ENCODE assay signal across 8 cellular contexts in genomic region chr9:114155967-114156294, GRCh38. TPM values are rescaled to one million over a fixed set of nuclear protein-coding genes. Genes with fewer than 3 reads are reported as not detected.
DNase-seq lines count a peak whose midpoint lies in the region; ATAC-seq and TF ChIP-seq lines count a peak whose summit lies in the region.

No MANE protein-coding gene starts in this region.

- peaks cover 35% of the 10 kb centered on the region for H3K4me1 Mint-ChIP-seq in WTC11

- no TSS peak for BruUV-seq in OCI-LY7 (replicated peaks; lab: Mats Ljungman, UMichigan)

- H3K4me1 ChIP-seq in sigmoid colon, result peaks cover 0 to 48% (median 38%) of the 10 kb centered on the region in 4 donors
- H3K4me1 ChIP-seq in OCI-LY7 (ENCODE audit: insufficient read depth, low read length, poor library complexity, severe bottlenecking), result no peaks in the 10 kb centered on the region

- no peak for TF ChIP-seq EP300 in sigmoid colon (IDR thresholded peaks at IDR 0.05)

- H3K27me3 ChIP-seq in sigmoid colon, result peaks cover 24 to 42% (median 34%) of the 10 kb centered on the region in 3 donors

- H3K27ac ChIP-seq in sigmoid colon (peak overlapping the region; percentile 62 to 84 (median 74)), OCI-LY7 (ENCODE audit: low read depth, low read length, poor library complexity, severe bottlenecking) (no peak overlapping the region)

- H3K9me2 ChIP-seq in OCI-LY7 (ENCODE audit: insufficient read depth, low read length), result no peaks in the 10 kb centered on the region

- CTCF ChIA-PET in WTC11 (lab: Charles Lee) (interaction anchor here (0.6 to 6.0 kb wide), 22 partner anchors 11 to 1358 kb away, joined by 3 to 140 read pairs (median 4); no protein-coding TSS in a partner anchor), OCI-LY7 (lab: Charles Lee; ENCODE audit: unreplicated experiment) (no interaction called here)

- H2AFZ ChIP-seq in OCI-LY7 (ENCODE audit: low read length), result no peak overlapping the region

- TF ChIP-seq CTCF in WTC11 (IDR thresholded peaks at IDR 0.05), result no peak
- no peak for TF ChIP-seq CTCF in foreskin fibroblast (IDR thresholded peaks at IDR 0.05; ENCODE audit: low read depth, low read length)
- no peak for TF ChIP-seq CTCF in sigmoid colon (IDR thresholded peaks at IDR 0.05)
- TF ChIP-seq CTCF in OCI-LY7 (conservative IDR thresholded peaks at IDR 0.05; ENCODE audit: low read length), result no peak

- H4K20me1 ChIP-seq in OCI-LY7 (ENCODE audit: insufficient read depth, low read length), result no peaks in the 10 kb centered on the region

- ATAC-seq in WTC11 (no peak), left colon (no peak)

- H3K4me3 Mint-ChIP-seq in WTC11, result peak overlapping the region; percentile 89; the same call in 1 of the 2 replicates

- H3K4me2 ChIP-seq in OCI-LY7 (ENCODE audit: low read length), result no peak overlapping the region

- TF ChIP-seq POLR2A in sigmoid colon (IDR thresholded peaks at IDR 0.05), result no peak

- no peaks in the 10 kb centered on the region for H3K9me3 ChIP-seq in sigmoid colon
- H3K9me3 ChIP-seq in OCI-LY7 (ENCODE audit: low read length), result no peaks in the 10 kb centered on the region

- no peaks in the 10 kb centered on the region for H3K79me2 ChIP-seq in OCI-LY7 (ENCODE audit: insufficient read depth, low read depth, low read length)

- POLR2A ChIA-PET in WTC11 (lab: Charles Lee) (no interaction called here), OCI-LY7 (lab: Charles Lee) (no interaction called here)

- no peaks in the 10 kb centered on the region for H3K36me3 Mint-ChIP-seq in WTC11

- peaks cover 51% of the 10 kb centered on the region for H3K27me3 Mint-ChIP-seq in WTC11 (ENCODE audit: low read depth)

- intact Hi-C loops in sigmoid colon (cut with DNase I) (loop anchor here (1.0 to 10.0 kb wide), 5 partner anchors 51 to 134 kb away; no protein-coding TSS in a partner anchor), OCI-LY7 (cut with micrococcal nuclease; ENCODE audit: unreplicated experiment) (loop anchor here (5.0 to 10.0 kb wide), 2 partner anchors 51 to 136 kb away; no protein-coding TSS in a partner anchor), left colon (cut with DNase I, micrococcal nuclease) (loop anchor here (10.0 kb wide), 2 partner anchors 119 to 129 kb away; no protein-coding TSS in a partner anchor)

- DNase-seq in ELR (ENCODE audit: low read depth) (peak; percentile 52), WTC11 (ENCODE audit: low spot score) (peak; percentile 52), foreskin fibroblast (no peak), sigmoid colon (no peak), OCI-LY7 (ENCODE audit: low spot score) (no peak), NCI-H2081 treated with DMSO at 0.1 percent for 48 hours (lab: John Stamatoyannopoulos, UW) (no peak), left colon (no peak), NCI-H2107 (lab: John Stamatoyannopoulos, UW) (no peak)

- peak overlapping the region; percentile 63 to 82 for H3K4me3 ChIP-seq in foreskin fibroblast (ENCODE audit: low read depth in 1 of 2, low read length in 2 of 2)
- H3K4me3 ChIP-seq in sigmoid colon, result peak overlapping the region; percentile 37 to 73 (median 60)
- no peak overlapping the region for H3K4me3 ChIP-seq in OCI-LY7 (ENCODE audit: low read depth, low read length, poor library complexity, severe bottlenecking)

- WGBS in sigmoid colon, 2 donors, result 1 to 2% methylated on average over 41 of the region's 41 CpGs

- H3K36me3 ChIP-seq in sigmoid colon (no peaks in the 10 kb centered on the region), OCI-LY7 (ENCODE audit: insufficient read depth, low read length) (no peaks in the 10 kb centered on the region)

- H3K9me3 Mint-ChIP-seq in WTC11, result no peaks in the 10 kb centered on the region

- no peak overlapping the region for H3K27ac Mint-ChIP-seq in WTC11

TF ChIP-seq in WTC11, 78 proteins besides CTCF, POLR2A, EP300 and RAD21 (continues in another document):
- TF ChIP-seq ZSCAN18 (CRISPR knock-in tag; IDR thresholded peaks at IDR 0.05) (no peak), ZNF425 (CRISPR knock-in tag; conservative IDR thresholded peaks at IDR 0.05) (no peak), NR2C2 (CRISPR knock-in tag; IDR thresholded peaks at IDR 0.05) (no peak), IRF2 (CRISPR knock-in tag; IDR thresholded peaks at IDR 0.05; ENCODE audit: borderline replicate concordance, low read depth) (no peak), ZNF121 (CRISPR knock-in tag; IDR thresholded peaks at IDR 0.05) (peak; percentile 37; the same call in 1 of the 2 replicates), FOXP4 (CRISPR knock-in tag; IDR thresholded peaks at IDR 0.05) (no peak), CREB1 (CRISPR knock-in tag; IDR thresholded peaks at IDR 0.05) (no peak), RORB (CRISPR knock-in tag; IDR thresholded peaks at IDR 0.05) (no peak), MLX (CRISPR knock-in tag; IDR thresholded peaks at IDR 0.05) (no peak), HMGXB4 (CRISPR knock-in tag; IDR thresholded peaks at IDR 0.05) (0 out of 2 replicates have a peak, but pooled peaks have one; percentile 6), NFATC4 (CRISPR knock-in tag; IDR thresholded peaks at IDR 0.05) (no peak), TEAD4 (CRISPR knock-in tag; IDR thresholded peaks at IDR 0.05) (no peak)

RNA-seq across cellular contexts. Expression of gene COL27A1, which starts 0.6 kb away (rescaled TPM):
- 34.5 to 47.5 TPM (median 36.9 TPM) in 3 replicates for total RNA-seq in WTC11 (2021)
- total RNA-seq in sigmoid colon, result 10 to 100 TPM in 1 of 4 donors, 1 to 10 TPM in 3; 2.0 to 13.3 (median 7.1) TPM
- 1 to 10 TPM; 1.4 to 5.5 (median 1.8) TPM for polyA plus RNA-seq in sigmoid colon
- total RNA-seq in OCI-LY7 (2014; rRNA removed; shearing (Covaris generic)), result not detected in 2 replicates
- not detected in 2 replicates for total RNA-seq in OCI-LY7 (2022)
- 1 to 10 TPM; 2.7 to 3.7 TPM for total RNA-seq in left colon

RNA-seq across cellular contexts. Expression of gene KIF12, which starts 56.8 kb away (rescaled TPM):
- total RNA-seq in WTC11 (2021) (3.0 to 4.0 TPM (median 3.1 TPM) in 3 replicates), sigmoid colon (1 to 10 TPM in 1 of 4 donors, not detected in 3; 1.4 TPM), OCI-LY7 (2022) (not detected in 2 replicates), left colon (10 to 100 TPM; 19.5 to 27.9 TPM)
- 1 to 10 TPM; 2.5 to 6.9 (median 4.8) TPM for polyA plus RNA-seq in sigmoid colon
- total RNA-seq in OCI-LY7 (2014; rRNA removed; shearing (Covaris generic)), result not detected in 2 replicates

Comparison
In these comparisons a context has a peak if more than half of its experiments do, and no peak if none do; other contexts are left out.
1. DNase-seq: peak in ELR (single experiment) and WTC11 (single experiment); none in foreskin fibroblast (0 of 2), sigmoid colon (single experiment), OCI-LY7 (single experiment), NCI-H2081 treated with DMSO at 0.1 percent for 48 hours (single experiment), left colon (0 of 2) and NCI-H2107 (single experiment).